ENCODE assay signal across 22 cellular contexts in genomic region chr6:169110934-169111602, GRCh38.
"Had no signal": no experiment of that assay in that cellular context is flagged by ENCODE, and none has a peak within 500 bp of the region (broad histone marks: within the 10 kb centered on the region; RNA-seq: fewer than 3 reads in every experiment).

No MANE protein-coding gene starts in this region.

- DNase-seq: effector memory CD8-positive, alpha-beta T cell; erythroblast; hypothalamus; immature natural killer cell; islet precursor cell; kidney glomerular epithelial cell; left colon; left ventricle myocardium superior; lower lobe of right lung; naive thymus-derived CD4-positive, alpha-beta T cell; nephron progenitor cell; nucleus accumbens; sigmoid colon; stimulated activated CD4-positive, alpha-beta T cell treated with anti-CD3 and anti-CD28 coated beads, Interleukin-2, amount 100 ng/mL, for 24 hours; stimulated activated CD4-positive, alpha-beta T cell treated with anti-CD3 and anti-CD28 coated beads, Interleukin-4, amount 100 ng/mL, for 24 hours; stimulated activated naive CD4-positive, alpha-beta T cell treated with Interleukin-2 at 50 U/mL for 16 hours; stomach; thyroid gland had no signal

- H3K36me3 ChIP-seq: lower lobe of right lung, prostate gland, right atrium auricular region, sigmoid colon, stomach, thyroid gland had no signal

- H3K9me3 ChIP-seq: lower lobe of right lung, prostate gland, right atrium auricular region, sigmoid colon, stomach, thyroid gland had no signal

- H3K27ac ChIP-seq: coronary artery, lower lobe of right lung, prostate gland, right atrium auricular region, stomach, thyroid gland had no signal

- H3K4me3 ChIP-seq: coronary artery, lower lobe of right lung, prostate gland, right atrium auricular region, sigmoid colon, stomach, thyroid gland had no signal

- H3K4me1 ChIP-seq: lower lobe of right lung, prostate gland, right atrium auricular region, stomach, thyroid gland had no signal

- ATAC-seq: effector memory CD8-positive, alpha-beta T cell; left colon; left ventricle myocardium superior; lower lobe of right lung; naive thymus-derived CD4-positive, alpha-beta T cell; stimulated activated effector memory CD8-positive, alpha-beta T cell treated with anti-CD3 and anti-CD28 coated beads, Interleukin-12 subunit alpha, Interleukin-12 subunit beta, amount 100 ng/mL, for 72 hours had no signal

- H3K27me3 ChIP-seq: right atrium auricular region, sigmoid colon, stomach, thyroid gland had no signal
